26 cellular contexts compared by ENCODE assay signal in genomic region chr19:54475706-54476105, GRCh38. TPM values are rescaled to one million over a fixed set of nuclear protein-coding genes. Genes with fewer than 3 reads are reported as not detected.
"Had no signal": no experiment of that assay in that cellular context is flagged by ENCODE, and none has a peak within 500 bp of the region (broad histone marks: within the 10 kb centered on the region; RNA-seq: fewer than 3 reads in every experiment).

No MANE protein-coding gene starts in this region.

- H3K4me3 ChIP-seq: SJSA1, SK-N-MC had no signal

- H3K27me3 ChIP-seq: SJSA1 had no signal

- H3K27ac ChIP-seq: HL-60, SJSA1, SK-N-MC had no signal

- FAIRE-seq: HTR-8/SVneo, RCC 7860 had no signal

- H3K9me3 ChIP-seq: SJSA1 had no signal

- H3K36me3 ChIP-seq: SJSA1 had no signal

- DNase-seq: KBM-7, MV-4-11, NCI-H1048, NCI-H1105, NCI-H1417, NCI-H1436 treated with DMSO at 0.1 percent for 48 hours, NCI-H1694, NCI-H187 treated with DMSO at 0.1 percent for 48 hours, NCI-H2029 treated with DMSO at 0.1 percent for 48 hours, NCI-H2171 treated with DMSO at 0.1 percent for 48 hours, NCI-H345, NCI-H510A, NCI-H524 treated with DMSO at 0.1 percent for 48 hours, NCI-H69, NCI-H774, Right ventricle myocardium superior, RPMI8226, SIG-M5 had no signal

RNA-seq across cellular contexts. Expression of gene CDC42EP5, which starts 2.6 kb away (rescaled TPM):
- polyA plus RNA-seq: IgD-negative memory B cell had no signal

RNA-seq across cellular contexts. Expression of gene LENG9, which starts 12.1 kb away (rescaled TPM):
- polyA plus RNA-seq: IgD-negative memory B cell had no signal

RNA-seq across cellular contexts. Expression of gene LAIR2, which starts 26.9 kb away (rescaled TPM):
- total RNA-seq: LHCN-M2, MCF 10A, Right ventricle myocardium superior, SJSA1 had no signal
